Comparison of ENCODE assay signal across 8 cellular contexts in genomic region chr17:78883533-78884131, GRCh38. TPM values are rescaled to one million over a fixed set of nuclear protein-coding genes. Genes with fewer than 3 reads are reported as not detected.
DNase-seq lines count a peak whose midpoint lies in the region; ATAC-seq, FAIRE-seq and TF ChIP-seq lines count a peak whose summit lies in the region.

No MANE protein-coding gene starts in this region.

- H3K4me3 ChIP-seq in keratinocyte (ENCODE audit: control insufficient read depth in 2 of 3, extremely low read depth in 1 of 3, insufficient read depth in 2 of 3, low read depth in 1 of 3, low read length in 3 of 3), result no peak overlapping the region
- peak overlapping the region; percentile 31 for H3K4me3 ChIP-seq in skeletal muscle cell (ENCODE audit: low read depth, low read length)

- H3K4me2 ChIP-seq in keratinocyte (ENCODE audit: control insufficient read depth, extremely low read depth, insufficient read depth, low read depth, low read length), result peak overlapping the region; percentile 32

- dilution Hi-C loops in keratinocyte (cut with MboI; ENCODE audit: extremely low pct_ligation_motif_present, low sequenced_read_pairs), result no loop called here

- no peaks in the 10 kb centered on the region for H3K36me3 ChIP-seq in keratinocyte (ENCODE audit: control insufficient read depth in 2 of 2, extremely low read depth in 1 of 2, insufficient read depth in 2 of 2, low read length in 2 of 2)

- no peaks in the 10 kb centered on the region for H3K9me1 ChIP-seq in keratinocyte (ENCODE audit: control insufficient read depth, extremely low read depth, insufficient read depth, low read length)

- no peaks in the 10 kb centered on the region for H4K20me1 ChIP-seq in keratinocyte (ENCODE audit: control insufficient read depth, extremely low read depth, insufficient read depth, low read length)

- no peaks in the 10 kb centered on the region for H3K9me3 ChIP-seq in keratinocyte (ENCODE audit: control insufficient read depth, low read depth, low read length)

- no peak for FAIRE-seq in keratinocyte (lab: Jason Lieb, UNC)

- H3K9ac ChIP-seq in keratinocyte (ENCODE audit: control insufficient read depth, extremely low read depth, insufficient read depth, low read length), result peak overlapping the region; percentile 22

- no peak for TF ChIP-seq CTCF in keratinocyte (optimal IDR thresholded peaks at IDR 0.05 in 1 of 3, IDR thresholded peaks at IDR 0.05 in 1 of 3, conservative IDR thresholded peaks at IDR 0.05 in 1 of 3; ENCODE audit: extremely low read depth in 1 of 3, insufficient read depth in 2 of 3, low read length in 3 of 3)

- no peak overlapping the region for H2AFZ ChIP-seq in keratinocyte (ENCODE audit: control insufficient read depth, low read length)

- H3K27me3 ChIP-seq in keratinocyte (ENCODE audit: control insufficient read depth, extremely low read depth, insufficient read depth, low read length), result peaks cover 5% of the 10 kb centered on the region

- peak overlapping the region; percentile 20 for H3K27ac ChIP-seq in keratinocyte (ENCODE audit: control insufficient read depth, insufficient read depth, low read length)

- DNase-seq in H4 (ENCODE audit: low spot score), result peak; percentile 96
- peak; percentile 76 for DNase-seq in NCI-H748 (lab: John Stamatoyannopoulos, UW; ENCODE audit: unreplicated experiment)
- DNase-seq in cerebellum (ENCODE audit: low spot score), result peak; percentile 78
- DNase-seq in keratinocyte (ENCODE audit: low read depth, low spot score), result no peak
- peak; percentile 93 for DNase-seq in skeletal muscle cell (ENCODE audit: low read depth)
- no peak for DNase-seq in OCI-M2 (lab: John Stamatoyannopoulos, UW; ENCODE audit: unreplicated experiment)

- ATAC-seq in HG03135 (IDR thresholded peaks at IDR 0.05; ENCODE audit: unreplicated experiment) (no peak), HG02610 (IDR thresholded peaks at IDR 0.05; ENCODE audit: unreplicated experiment) (no peak)

- H3K79me2 ChIP-seq in keratinocyte (ENCODE audit: control insufficient read depth, insufficient read depth, low read length), result no peaks in the 10 kb centered on the region

- peaks cover 9% of the 10 kb centered on the region for H3K4me1 ChIP-seq in keratinocyte (ENCODE audit: control insufficient read depth, extremely low read depth, insufficient read depth, low read length)

RNA-seq across cellular contexts. Expression of gene CEP295NL, which starts 19.4 kb away (rescaled TPM):
- not detected in 2 replicates for total RNA-seq in H4 (2014; rRNA removed; shearing (Covaris generic))
- 2.4 TPM for total RNA-seq in cerebellum
- polyA plus RNA-seq in keratinocyte, result not detected in 3 replicates
- 1.2 TPM for polyA plus RNA-seq in keratinocyte (2011; ENCODE audit: low read depth)
- polyA plus RNA-seq in keratinocyte (2011; cell fraction: cytosol; rRNA removed), result not detected in 2 replicates
- 0.08 and 0.24 TPM in 2 replicates for polyA plus RNA-seq in keratinocyte (2011; cell fraction: nucleus; rRNA removed)
- 0.28 TPM in 1 of 2 replicates, not detected in the other for polyA plus RNA-seq in keratinocyte (2012; ENCODE audit: low replicate concordance)
- polyA minus RNA-seq in keratinocyte, result not detected in 3 replicates
- polyA minus RNA-seq in keratinocyte (2011; cell fraction: cytosol; rRNA and poly(A)+ RNA removed), result not detected
- 0.62 TPM in 1 of 2 replicates, not detected in the other for polyA minus RNA-seq in keratinocyte (2011; cell fraction: nucleus; rRNA and poly(A)+ RNA removed)

RNA-seq across cellular contexts. Expression of gene TIMP2, which starts 41.6 kb away (rescaled TPM):
- 59.0 and 73.3 TPM in 2 replicates for total RNA-seq in H4 (2014; rRNA removed; shearing (Covaris generic))
- total RNA-seq in cerebellum, result 36.2 TPM
- 1.2 to 5.7 TPM (median 2.3 TPM) in 3 replicates for polyA plus RNA-seq in keratinocyte
- 37.8 TPM for polyA plus RNA-seq in keratinocyte (2011; ENCODE audit: low read depth)
- polyA plus RNA-seq in keratinocyte (2011; cell fraction: cytosol; rRNA removed), result 6.4 and 7.2 TPM in 2 replicates
- polyA plus RNA-seq in keratinocyte (2011; cell fraction: nucleus; rRNA removed), result 20.7 and 20.9 TPM in 2 replicates
- polyA plus RNA-seq in keratinocyte (2012; ENCODE audit: low replicate concordance), result 5.5 and 31.7 TPM in 2 replicates
- polyA minus RNA-seq in keratinocyte, result 2.7 to 5.9 TPM (median 4.7 TPM) in 3 replicates
- 5.0 TPM for polyA minus RNA-seq in keratinocyte (2011; cell fraction: cytosol; rRNA and poly(A)+ RNA removed)
- 9.7 and 14.5 TPM in 2 replicates for polyA minus RNA-seq in keratinocyte (2011; cell fraction: nucleus; rRNA and poly(A)+ RNA removed)

RNA-seq across cellular contexts. Expression of gene USP36, which starts 43.0 kb away (rescaled TPM):
- total RNA-seq in H4 (2014; rRNA removed; shearing (Covaris generic)), result 14.3 and 20.4 TPM in 2 replicates
- 24.3 TPM for total RNA-seq in cerebellum
- 20.5 to 33.1 TPM (median 25.2 TPM) in 3 replicates for polyA plus RNA-seq in keratinocyte
- 31.5 TPM for polyA plus RNA-seq in keratinocyte (2011; ENCODE audit: low read depth)
- polyA plus RNA-seq in keratinocyte (2011; cell fraction: cytosol; rRNA removed), result 21.6 and 24.5 TPM in 2 replicates
- 103 and 115 TPM in 2 replicates for polyA plus RNA-seq in keratinocyte (2011; cell fraction: nucleus; rRNA removed)
- polyA plus RNA-seq in keratinocyte (2012; ENCODE audit: low replicate concordance), result 29.7 and 39.1 TPM in 2 replicates
- polyA minus RNA-seq in keratinocyte, result 34.0 to 79.8 TPM (median 57.4 TPM) in 3 replicates
- polyA minus RNA-seq in keratinocyte (2011; cell fraction: cytosol; rRNA and poly(A)+ RNA removed), result 14.2 TPM
- 36.2 and 64.4 TPM in 2 replicates for polyA minus RNA-seq in keratinocyte (2011; cell fraction: nucleus; rRNA and poly(A)+ RNA removed)

Comparison
In these comparisons a context has a peak if more than half of its experiments do, and no peak if none do; other contexts are left out.
1. DNase-seq: peak in H4 (single experiment), NCI-H748 (single experiment), cerebellum (single experiment) and skeletal muscle cell (single experiment); none in keratinocyte (single experiment) and OCI-M2 (single experiment).